ENCODE assay signal across 15 cellular contexts in genomic region chr6:137856138-137856898, GRCh38.
"Had no signal": no experiment of that assay in that cellular context is flagged by ENCODE, and none has a peak within 500 bp of the region (broad histone marks: within the 10 kb centered on the region; RNA-seq: fewer than 3 reads in every experiment).

No MANE protein-coding gene starts in this region.

- H3K4me1 ChIP-seq: tibial artery had no signal

- H3K4me3 ChIP-seq: esophagus squamous epithelium, tibial artery had no signal

- H3K27me3 ChIP-seq: esophagus squamous epithelium, neutrophil, tibial artery had no signal

- H3K36me3 ChIP-seq: esophagus squamous epithelium, neutrophil, tibial artery had no signal

- DNase-seq: activated CD4-positive, alpha-beta T cell treated with anti-CD3 and anti-CD28 coated beads for 1 hour; activated CD4-positive, alpha-beta T cell treated with anti-CD3 and anti-CD28 coated beads, Interleukin-2, amount 50 U/mL, for 4 hours; activated CD8-positive, alpha-beta memory T cell treated with anti-CD3 and anti-CD28 coated beads, Interleukin-2, amount 10 ng/mL, durations not matched to agents 7 days and 5 days; activated effector memory CD4-positive, alpha-beta T cell treated with Interleukin-2 at 50 U/mL for 16 hours; activated T-cell treated with anti-CD3 and anti-CD28 coated beads, Interleukin-2, amount 50 U/mL, for 24 hours; amniotic stem cell; esophagus squamous epithelium; kidney glomerular epithelial cell; left ventricle myocardium superior; natural killer cell; retina; stimulated activated CD4-positive, alpha-beta T cell treated with anti-CD3 and anti-CD28 coated beads, Interleukin-2, amount 100 ng/mL, for 48 hours; stimulated activated naive CD4-positive, alpha-beta T cell; tibial artery had no signal

- H3K9me3 ChIP-seq: esophagus squamous epithelium, neutrophil, tibial artery had no signal
